Comparison of ENCODE assay signal across 8 cellular contexts in genomic region chr2:109637749-109638570, GRCh38. TPM values are rescaled to one million over a fixed set of nuclear protein-coding genes. Genes with fewer than 3 reads are reported as not detected.
A peak's percentile ranks its signal among the peaks of the same experiment; 100 is the strongest.
DNase-seq lines count a peak whose midpoint lies in the region; ATAC-seq and TF ChIP-seq lines count a peak whose summit lies in the region.

No MANE protein-coding gene starts in this region.

- H3K4me3 Mint-ChIP-seq in immature natural killer cell: no peak overlapping the region

- no peaks in the 10 kb centered on the region for H3K9me3 ChIP-seq in MG63

- no peaks in the 10 kb centered on the region for H3K36me3 ChIP-seq in MG63

- no peaks in the 10 kb centered on the region for H3K36me3 Mint-ChIP-seq in immature natural killer cell

- H3K4me3 ChIP-seq in HL-60 (replicated peaks; ENCODE audit: insufficient read depth, low read length) (no peak overlapping the region), fibroblast of mammary gland (ENCODE audit: control insufficient read depth, low read depth, low read length) (no peak overlapping the region), MG63 (no peak overlapping the region)

- peaks cover 0 to 2% (median 0%) of the 10 kb centered on the region in 3 donors for H3K27me3 Mint-ChIP-seq in immature natural killer cell (ENCODE audit: low read depth in 3 of 3)

- peak; percentile 79 for ATAC-seq in GM21528 (IDR thresholded peaks at IDR 0.05; ENCODE audit: low FRiP score, unreplicated experiment)

- no peak overlapping the region for H3K27ac ChIP-seq in HL-60 (replicated peaks)

- H3K27me3 ChIP-seq in HL-60 (ENCODE audit: insufficient read depth, poor library complexity, severe bottlenecking): no peaks in the 10 kb centered on the region
- no peaks in the 10 kb centered on the region for H3K27me3 ChIP-seq in MG63

- no peaks in the 10 kb centered on the region for H3K9me3 Mint-ChIP-seq in immature natural killer cell

- H3K27ac Mint-ChIP-seq in immature natural killer cell: no peak overlapping the region

- in situ Hi-C loops in GM13976 (cut with MboI; ENCODE audit: low sequenced_read_pairs, unreplicated experiment): no loop called here

- DNase-seq in GM13976 (ENCODE audit: low spot score) (peak; percentile 39), HL-60 (ENCODE audit: low read depth in 1 of 2, low spot score in 1 of 2) (peak; percentile 10 to 22), fibroblast of mammary gland (ENCODE audit: low read depth) (peak; percentile 77), immature natural killer cell (no peak), MG63 (no peak), midbrain (lab: John Stamatoyannopoulos, UW) (no peak), DMS114 treated with DMSO at 0.1 percent for 48 hours (lab: John Stamatoyannopoulos, UW; ENCODE audit: unreplicated experiment) (no peak)

- TF ChIP-seq CTCF in GM13976 (IDR thresholded peaks at IDR 0.05; ENCODE audit: borderline replicate concordance, control extremely low read depth, extremely low read depth, insufficient read depth, missing control alignments): no peak
- no peak for TF ChIP-seq CTCF in HL-60 (IDR thresholded peaks at IDR 0.05; ENCODE audit: insufficient read depth, low read length)
- TF ChIP-seq CTCF in fibroblast of mammary gland (conservative IDR thresholded peaks at IDR 0.05; ENCODE audit: control insufficient read depth, insufficient read depth, low read depth, low read length): no peak

- no peaks in the 10 kb centered on the region for H3K4me1 Mint-ChIP-seq in immature natural killer cell

RNA-seq across cellular contexts. Expression of gene SOWAHC, which starts 23.8 kb away (rescaled TPM):
- under 1 TPM in 1 of 3 donors, not detected in 2; 0.18 TPM for polyA plus RNA-seq in immature natural killer cell
- 10.0 and 15.2 TPM in 2 replicates for total RNA-seq in MG63 (2014; rRNA removed; shearing (Covaris generic); ENCODE audit: low replicate concordance)

RNA-seq across cellular contexts. Expression of gene SEPTIN10, which starts 24.2 kb away (rescaled TPM):
- polyA plus RNA-seq in immature natural killer cell: not detected
- 31.5 and 46.9 TPM in 2 replicates for total RNA-seq in MG63 (2014; rRNA removed; shearing (Covaris generic); ENCODE audit: low replicate concordance)

Comparison
In these comparisons a context has a peak if more than half of its experiments do, and no peak if none do; other contexts are left out.
1. DNase-seq: peak in GM13976 (single experiment), HL-60 (2 of 2) and fibroblast of mammary gland (single experiment); none in immature natural killer cell (0 of 3), MG63 (single experiment), midbrain (single experiment) and DMS114 treated with DMSO at 0.1 percent for 48 hours (single experiment).